ENCODE assay signal across 18 cellular contexts in genomic region chr3:195810455-195810845, GRCh38. TPM values are rescaled to one million over a fixed set of nuclear protein-coding genes. Genes with fewer than 3 reads are reported as not detected.
A peak's percentile ranks its signal among the peaks of the same experiment; 100 is the strongest.
DNase-seq lines count a peak whose midpoint lies in the region; ATAC-seq and TF ChIP-seq lines count a peak whose summit lies in the region.
"Had no signal": no experiment of that assay in that cellular context is flagged by ENCODE, and none has a peak within 500 bp of the region (broad histone marks: within the 10 kb centered on the region; RNA-seq: fewer than 3 reads in every experiment).

No MANE protein-coding gene starts in this region.

- no peaks in the 10 kb centered on the region for H3K27me3 ChIP-seq in H9 (ENCODE audit: insufficient read depth, low read length)
- H3K27me3 ChIP-seq in mesenchymal stem cell (ENCODE audit: control insufficient read depth in 1 of 2, insufficient read depth in 1 of 2, low read length in 2 of 2) = peaks cover 26 to 67% of the 10 kb centered on the region in 2 experiments
- peaks cover 0 to 61% (median 0%) of the 10 kb centered on the region in 7 donors for H3K27me3 ChIP-seq in spleen (replicated peaks in 1 of 7)
- no peaks in the 10 kb centered on the region for H3K27me3 ChIP-seq in testis

- H3K18ac ChIP-seq in H9 (ENCODE audit: insufficient read length, low read depth, low read length) (no peak overlapping the region), mesenchymal stem cell (ENCODE audit: low read depth in 1 of 2, low read length in 2 of 2) (no peak overlapping the region)

- no peak overlapping the region for H3K27ac Mint-ChIP-seq in H9
- H3K27ac Mint-ChIP-seq in activated T-helper 1 cell treated with anti-CD3 and anti-CD28 coated beads, Interleukin-12 subunit alpha, Interleukin-12 subunit beta, Interleukin-2, Interleukin-4 antibody, amounts not matched to agents 30 ng/mL and 10 ng/mL and 1 ng/mL, durations not matched to agents 14 hours and 24 hours and 36 hours = peak overlapping the region; percentile 1

- H2BK12ac ChIP-seq in H9 (ENCODE audit: insufficient read length, low read depth, low read length) = peak overlapping the region; percentile 43
- H2BK12ac ChIP-seq in mesenchymal stem cell (ENCODE audit: low read length in 2 of 2) = no peak overlapping the region

- no peak overlapping the region for H3T11ph ChIP-seq in H9 (ENCODE audit: low read length)

- no peaks in the 10 kb centered on the region for H3K79me1 ChIP-seq in H9 (ENCODE audit: insufficient read depth, low read depth, low read length, poor library complexity, severe bottlenecking)
- no peaks in the 10 kb centered on the region for H3K79me1 ChIP-seq in mesenchymal stem cell (replicated peaks; ENCODE audit: low read length, poor library complexity, severe bottlenecking)

- no peaks in the 10 kb centered on the region for H3K23me2 ChIP-seq in H9 (ENCODE audit: insufficient read length, low read depth, low read length, poor library complexity, severe bottlenecking)

- H3K14ac ChIP-seq in H9 (ENCODE audit: insufficient read depth, low read length) (no peak overlapping the region; the same call in 1 of the 2 replicates), mesenchymal stem cell (ENCODE audit: low read length in 2 of 2) (peak overlapping the region in 1 of 2 experiments; percentile 41)

- no peak overlapping the region for H3K23ac ChIP-seq in H9 (ENCODE audit: insufficient read length, low read depth, low read length)
- H3K23ac ChIP-seq in mesenchymal stem cell (ENCODE audit: low read length in 2 of 2) = peak overlapping the region in 1 of 2 experiments; percentile 70

- H2AK5ac ChIP-seq in H9 (ENCODE audit: insufficient read length, low read length) (no peak overlapping the region), mesenchymal stem cell (ENCODE audit: low read length, severe bottlenecking) (no peak overlapping the region)

- H3K27me3 Mint-ChIP-seq in H9 (ENCODE audit: low read depth) = peaks cover 8% of the 10 kb centered on the region
- H3K27me3 Mint-ChIP-seq in activated T-helper 1 cell treated with anti-CD3 and anti-CD28 coated beads, Interleukin-12 subunit alpha, Interleukin-12 subunit beta, Interleukin-2, Interleukin-4 antibody, amounts not matched to agents 30 ng/mL and 10 ng/mL and 1 ng/mL, durations not matched to agents 14 hours and 24 hours and 36 hours (ENCODE audit: insufficient read depth) = no peaks in the 10 kb centered on the region

- no peak overlapping the region for H3K4me2 ChIP-seq in H9 (ENCODE audit: insufficient read depth, insufficient read length, low read length)
- no peak overlapping the region for H3K4me2 ChIP-seq in mesenchymal stem cell (ENCODE audit: low read length, poor library complexity, severe bottlenecking)

- no peaks in the 10 kb centered on the region for H3K9me3 ChIP-seq in H9 (ENCODE audit: control insufficient read depth, low read depth, low read length)
- no peaks in the 10 kb centered on the region for H3K9me3 ChIP-seq in mesenchymal stem cell (ENCODE audit: control insufficient read depth, low read length)
- no peaks in the 10 kb centered on the region for H3K9me3 ChIP-seq in spleen
- H3K9me3 ChIP-seq in testis = no peaks in the 10 kb centered on the region

- peak overlapping the region in 1 of 2 experiments; percentile 17; a peak in 2 of 5 replicates for H3K4me3 Mint-ChIP-seq in H9
- H3K4me3 Mint-ChIP-seq in activated T-helper 1 cell treated with anti-CD3 and anti-CD28 coated beads, Interleukin-12 subunit alpha, Interleukin-12 subunit beta, Interleukin-2, Interleukin-4 antibody, amounts not matched to agents 30 ng/mL and 10 ng/mL and 1 ng/mL, durations not matched to agents 14 hours and 24 hours and 36 hours = no peak overlapping the region

- no peak overlapping the region for H2BK120ac ChIP-seq in H9 (ENCODE audit: low read depth, low read length, poor library complexity, severe bottlenecking)
- H2BK120ac ChIP-seq in mesenchymal stem cell (ENCODE audit: low read depth, low read length) = no peak overlapping the region

- no peaks in the 10 kb centered on the region for H3K36me3 ChIP-seq in mesenchymal stem cell (ENCODE audit: control insufficient read depth in 1 of 2, insufficient read depth in 2 of 2, low read depth in 1 of 2, low read length in 2 of 2)
- no peaks in the 10 kb centered on the region for H3K36me3 ChIP-seq in spleen
- no peaks in the 10 kb centered on the region for H3K36me3 ChIP-seq in testis (ENCODE audit: low read depth, missing control alignments)

- no peak for ATAC-seq in GM18519 (IDR thresholded peaks at IDR 0.05; ENCODE audit: low FRiP score, unreplicated experiment)

- H3K79me2 ChIP-seq in H9 (ENCODE audit: insufficient read depth, low read length) = no peaks in the 10 kb centered on the region

- H3K4me3 ChIP-seq in mesenchymal stem cell (ENCODE audit: insufficient read depth in 1 of 2, low read depth in 1 of 2, low read length in 2 of 2) (no peak overlapping the region), spleen (no peak overlapping the region), testis (no peak overlapping the region)

- no peak overlapping the region for H4K8ac ChIP-seq in H9 (replicated peaks; ENCODE audit: insufficient read length, low read depth, low read length)
- H4K8ac ChIP-seq in mesenchymal stem cell (ENCODE audit: low read length) = no peak overlapping the region

- TF ChIP-seq POLR2A in spleen (IDR thresholded peaks at IDR 0.05) (no peak), testis (IDR thresholded peaks at IDR 0.05) (no peak)

- no peaks in the 10 kb centered on the region; a peak in 1 of 7 replicates for H3K36me3 Mint-ChIP-seq in H9 (ENCODE audit: insufficient read depth in 1 of 3, low read depth in 3 of 3)
- peaks cover 3% of the 10 kb centered on the region for H3K36me3 Mint-ChIP-seq in activated T-helper 1 cell treated with anti-CD3 and anti-CD28 coated beads, Interleukin-12 subunit alpha, Interleukin-12 subunit beta, Interleukin-2, Interleukin-4 antibody, amounts not matched to agents 30 ng/mL and 10 ng/mL and 1 ng/mL, durations not matched to agents 14 hours and 24 hours and 36 hours (ENCODE audit: low read depth)

- no peak overlapping the region for H2BK5ac ChIP-seq in H9 (ENCODE audit: insufficient read length, low read length)
- no peak overlapping the region for H2BK5ac ChIP-seq in mesenchymal stem cell (ENCODE audit: low read depth, low read length, poor library complexity, severe bottlenecking)

- no peak for DNase-seq in H9
- no peak for DNase-seq in activated T-helper 1 cell treated with anti-CD3 and anti-CD28 coated beads, Interleukin-12 subunit alpha, Interleukin-12 subunit beta, Interleukin-2, Interleukin-4 antibody, amounts not matched to agents 30 ng/mL and 10 ng/mL and 1 ng/mL, durations not matched to agents 14 hours and 24 hours and 36 hours (ENCODE audit: low spot score)
- no peak for DNase-seq in mesenchymal stem cell
- peak; percentile 54 for DNase-seq in spleen
- no peak for DNase-seq in testis
- DNase-seq in A172 (ENCODE audit: low spot score) = no peak
- DNase-seq in retina = no peak
- DNase-seq: HCEC 1CT, NCI-H1436, NCI-H2081, NCI-H2227 treated with DMSO at 0.1 percent for 48 hours, NCI-H526, OCI-M1 had no signal

- H3K4ac ChIP-seq in H9 (ENCODE audit: low read depth, low read length) (no peak overlapping the region), mesenchymal stem cell (ENCODE audit: low read depth in 1 of 2, low read length in 2 of 2) (no peak overlapping the region)

- no peak overlapping the region for H3K56ac ChIP-seq in H9 (ENCODE audit: insufficient read length, low read depth, low read length)

- no CpG with 5 or more reads among the region's 19 CpGs for WGBS in H9 (ENCODE audit: extremely low coverage, insufficient read length, low lambda C conversion rate)
- 82% methylated on average over 19 of the region's 19 CpGs for WGBS in mesenchymal stem cell
- 85 to 90% (median 87%) methylated on average over 19 of the region's 19 CpGs for WGBS in spleen, 5 donors
- 70 to 88% methylated on average over 19 of the region's 19 CpGs for WGBS in testis, 2 donors

- no peak overlapping the region for H2BK20ac ChIP-seq in H9 (ENCODE audit: low read depth, low read length, poor library complexity, severe bottlenecking)

- intact Hi-C loops in activated T-helper 1 cell treated with anti-CD3 and anti-CD28 coated beads, Interleukin-12 subunit alpha, Interleukin-12 subunit beta, Interleukin-2, Interleukin-4 antibody, amounts not matched to agents 30 ng/mL and 10 ng/mL and 1 ng/mL, durations not matched to agents 14 hours and 24 hours and 36 hours (cut with micrococcal nuclease) = no loop called here
- intact Hi-C loops in spleen (cut with DNase I; ENCODE audit: low total_unique reads) = no loop called here
- intact Hi-C loops in testis (cut with DNase I; ENCODE audit: low total_unique reads) = no loop called here

- TF ChIP-seq CTCF in H9 (conservative IDR thresholded peaks at IDR 0.05) (no peak), spleen (IDR thresholded peaks at IDR 0.05 in 8 of 11, conservative IDR thresholded peaks at IDR 0.05 in 3 of 11) (no peak), testis (IDR thresholded peaks at IDR 0.05) (no peak)

- H3K4me1 ChIP-seq in H9 (ENCODE audit: insufficient read depth, low read length) (peaks cover 3% of the 10 kb centered on the region), mesenchymal stem cell (ENCODE audit: control insufficient read depth, insufficient read depth, low read depth, low read length) (peaks cover 11% of the 10 kb centered on the region), spleen (peaks cover 0 to under 1% (median 0%) of the 10 kb centered on the region in 6 donors), testis (no peaks in the 10 kb centered on the region)

- no peaks in the 10 kb centered on the region for H4K20me1 ChIP-seq in H9 (ENCODE audit: control insufficient read depth, insufficient read depth, insufficient read length)

- H2AFZ ChIP-seq in H9 (ENCODE audit: low read length) = no peak overlapping the region
- peak overlapping the region; percentile 8 for H2AFZ ChIP-seq in mesenchymal stem cell (ENCODE audit: low read depth, low read length)

- H2BK15ac ChIP-seq in H9 (ENCODE audit: low read depth, low read length) (no peak overlapping the region), mesenchymal stem cell (ENCODE audit: low read depth, poor library complexity, severe bottlenecking) (no peak overlapping the region)

- H4K5ac ChIP-seq in H9 (ENCODE audit: insufficient read length, low read depth, low read length) = no peak overlapping the region

- H4K91ac ChIP-seq in H9 (ENCODE audit: insufficient read length, low read depth, low read length) (no peak overlapping the region), mesenchymal stem cell (ENCODE audit: low read length) (no peak overlapping the region)

- H3K9me3 Mint-ChIP-seq in H9 = no peaks in the 10 kb centered on the region
- peaks cover 3% of the 10 kb centered on the region for H3K9me3 Mint-ChIP-seq in activated T-helper 1 cell treated with anti-CD3 and anti-CD28 coated beads, Interleukin-12 subunit alpha, Interleukin-12 subunit beta, Interleukin-2, Interleukin-4 antibody, amounts not matched to agents 30 ng/mL and 10 ng/mL and 1 ng/mL, durations not matched to agents 14 hours and 24 hours and 36 hours

- peaks cover 46 to 50% of the 10 kb centered on the region in 2 experiments for H3K4me1 Mint-ChIP-seq in H9
- H3K4me1 Mint-ChIP-seq in activated T-helper 1 cell treated with anti-CD3 and anti-CD28 coated beads, Interleukin-12 subunit alpha, Interleukin-12 subunit beta, Interleukin-2, Interleukin-4 antibody, amounts not matched to agents 30 ng/mL and 10 ng/mL and 1 ng/mL, durations not matched to agents 14 hours and 24 hours and 36 hours (ENCODE audit: low read depth) = peaks cover 9% of the 10 kb centered on the region

- H3K9ac ChIP-seq in H9 (ENCODE audit: extremely low read depth, insufficient read length, low read length) = no peak overlapping the region
- H3K9ac ChIP-seq in mesenchymal stem cell (ENCODE audit: low read length) = no peak overlapping the region

- no peak overlapping the region for H3K27ac ChIP-seq in H9 (ENCODE audit: insufficient read length, low read depth, low read length)
- H3K27ac ChIP-seq in mesenchymal stem cell (ENCODE audit: low read length, poor library complexity, severe bottlenecking) = no peak overlapping the region
- no peak overlapping the region for H3K27ac ChIP-seq in spleen
- H3K27ac ChIP-seq in testis = no peak overlapping the region
- H3K27ac ChIP-seq: RWPE1 had no signal

RNA-seq across cellular contexts. Expression of gene MUC4, which starts 1.3 kb away (rescaled TPM):
- 0.70 and 1.2 TPM in 2 replicates for total RNA-seq in H9 (2021)
- total RNA-seq in activated T-helper 1 cell treated with anti-CD3 and anti-CD28 coated beads, Interleukin-12 subunit alpha, Interleukin-12 subunit beta, Interleukin-2, Interleukin-4 antibody, amounts not matched to agents 30 ng/mL and 10 ng/mL and 1 ng/mL, durations not matched to agents 14 hours and 24 hours and 36 hours = 1.6 and 2.4 TPM in 2 replicates
- polyA plus RNA-seq in mesenchymal stem cell (2013, experiment 1 of 2) = not detected
- polyA plus RNA-seq in mesenchymal stem cell (2013, experiment 2 of 2) = not detected
- not detected for total RNA-seq in spleen
- under 1 TPM in 2 of 3 donors, not detected in 1; 0.02 to 0.03 TPM for polyA plus RNA-seq in spleen
- total RNA-seq in testis = 1 to 10 TPM; 4.0 to 4.7 TPM
- 1.8 TPM for polyA plus RNA-seq in testis (ENCODE audit: insufficient read depth, low read depth, low replicate concordance)
- not detected in 2 replicates for total RNA-seq in A172 (2014; rRNA removed; shearing (Covaris generic))
- total RNA-seq: HT-29 had no signal
- polyA plus RNA-seq: AG04450, BJ had no signal
